Comparison of ENCODE assay signal across 17 cellular contexts in the genomic region with DNA sequence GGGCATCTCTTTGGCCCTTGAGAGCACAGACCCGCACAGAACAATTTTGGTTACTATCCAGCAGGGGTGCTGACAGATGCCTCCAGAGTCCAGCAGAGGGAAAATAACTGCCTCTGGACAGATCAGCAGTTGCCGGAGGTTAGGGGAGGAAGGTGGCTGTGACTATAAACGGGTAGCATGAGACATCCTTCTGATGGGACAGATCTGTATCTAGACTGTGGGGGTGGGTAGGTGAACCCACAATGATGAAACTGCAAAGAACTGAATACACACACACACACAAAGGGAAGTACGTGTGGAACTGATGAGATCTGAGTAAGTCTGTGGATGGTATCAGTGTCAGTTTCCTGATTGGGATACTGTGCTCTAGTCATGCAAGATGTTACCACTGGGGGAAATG. TPM values are rescaled to one million over a fixed set of nuclear protein-coding genes. Genes with fewer than 3 reads are reported as not detected.
DNase-seq lines count a peak whose midpoint lies in the region; ATAC-seq and TF ChIP-seq lines count a peak whose summit lies in the region.
"Had no signal": no experiment of that assay in that cellular context is flagged by ENCODE, and none has a peak within 500 bp of the region (broad histone marks: within the 10 kb centered on the region; RNA-seq: fewer than 3 reads in every experiment).

No MANE protein-coding gene starts in this region.

- H3K9me3 Mint-ChIP-seq in activated CD4-positive, alpha-beta T cell treated with anti-CD3 and anti-CD28 coated beads, Interleukin-2, amount 10 ng/mL, durations not matched to agents 24 days and 14 days = peaks cover under 1% of the 10 kb centered on the region
- no peaks in the 10 kb centered on the region for H3K9me3 Mint-ChIP-seq in activated T-cell treated with anti-CD3 and anti-CD28 coated beads, Interleukin-2, amount 50 U/mL, for 72 hours
- no peaks in the 10 kb centered on the region for H3K9me3 Mint-ChIP-seq in type B pancreatic cell
- H3K9me3 Mint-ChIP-seq: activated B cell treated with CpG ODN at 0.5 μM for 24 hours had no signal

- ATAC-seq in activated T-cell treated with anti-CD3 and anti-CD28 coated beads, Interleukin-2, amount 50 U/mL, for 72 hours (replicated peaks in 1 of 2) = peak; percentile 95 to 98
- no peak for ATAC-seq in GM21529 (IDR thresholded peaks at IDR 0.05; ENCODE audit: unreplicated experiment)
- ATAC-seq: body of pancreas, esophagus mucosa had no signal

- no peaks in the 10 kb centered on the region for H3K36me3 Mint-ChIP-seq in activated CD4-positive, alpha-beta T cell treated with anti-CD3 and anti-CD28 coated beads, Interleukin-2, amount 10 ng/mL, durations not matched to agents 24 days and 14 days (ENCODE audit: low read depth)
- H3K36me3 Mint-ChIP-seq in activated T-cell treated with anti-CD3 and anti-CD28 coated beads, Interleukin-2, amount 50 U/mL, for 72 hours (ENCODE audit: insufficient read depth in 2 of 2) = no peaks in the 10 kb centered on the region
- H3K36me3 Mint-ChIP-seq in type B pancreatic cell = peaks cover 12% of the 10 kb centered on the region

- peak overlapping the region; percentile 45 for H3K27ac Mint-ChIP-seq in activated CD4-positive, alpha-beta T cell treated with anti-CD3 and anti-CD28 coated beads, Interleukin-2, amount 10 ng/mL, durations not matched to agents 24 days and 14 days
- H3K27ac Mint-ChIP-seq in activated T-cell treated with anti-CD3 and anti-CD28 coated beads, Interleukin-2, amount 50 U/mL, for 72 hours = no peak overlapping the region
- H3K27ac Mint-ChIP-seq in type B pancreatic cell = no peak overlapping the region
- H3K27ac Mint-ChIP-seq: activated B cell treated with CpG ODN at 0.5 μM for 24 hours had no signal

- H3K27ac ChIP-seq in neutrophil = peak overlapping the region; percentile 50
- H3K27ac ChIP-seq: body of pancreas had no signal

- H3K4me1 ChIP-seq in neutrophil (ENCODE audit: control insufficient read depth in 1 of 2, insufficient read depth in 1 of 2, low read depth in 1 of 2, low read length in 1 of 2) = peaks cover 51 to 54% of the 10 kb centered on the region in 2 experiments
- H3K4me1 ChIP-seq: body of pancreas had no signal

- no peaks in the 10 kb centered on the region for H3K27me3 Mint-ChIP-seq in activated CD4-positive, alpha-beta T cell treated with anti-CD3 and anti-CD28 coated beads, Interleukin-2, amount 10 ng/mL, durations not matched to agents 24 days and 14 days
- H3K27me3 Mint-ChIP-seq in activated T-cell treated with anti-CD3 and anti-CD28 coated beads, Interleukin-2, amount 50 U/mL, for 72 hours (ENCODE audit: low read depth) = peaks cover 2% of the 10 kb centered on the region
- H3K27me3 Mint-ChIP-seq in type B pancreatic cell = no peaks in the 10 kb centered on the region
- H3K27me3 Mint-ChIP-seq: activated B cell treated with CpG ODN at 0.5 μM for 24 hours had no signal

- H3K27me3 ChIP-seq in neutrophil = no peaks in the 10 kb centered on the region
- H3K27me3 ChIP-seq: body of pancreas had no signal

- no peak overlapping the region for H3K4me3 Mint-ChIP-seq in activated CD4-positive, alpha-beta T cell treated with anti-CD3 and anti-CD28 coated beads, Interleukin-2, amount 10 ng/mL, durations not matched to agents 24 days and 14 days
- H3K4me3 Mint-ChIP-seq in activated T-cell treated with anti-CD3 and anti-CD28 coated beads, Interleukin-2, amount 50 U/mL, for 72 hours = peak overlapping the region in 1 of 2 donors; percentile 49
- no peak overlapping the region for H3K4me3 Mint-ChIP-seq in type B pancreatic cell
- H3K4me3 Mint-ChIP-seq: activated B cell treated with CpG ODN at 0.5 μM for 24 hours had no signal

- peak; percentile 72 for DNase-seq in activated CD4-positive, alpha-beta T cell treated with anti-CD3 and anti-CD28 coated beads, Interleukin-2, amount 10 ng/mL, durations not matched to agents 24 days and 14 days
- DNase-seq in activated CD4-positive, alpha-beta T cell treated with anti-CD3 and anti-CD28 coated beads, Interleukin-2, amount 50 U/mL, for 1 hour = no peak
- DNase-seq in KBM-7 (peak; percentile 71), midbrain (lab: John Stamatoyannopoulos, UW) (no peak), type B pancreatic cell (ENCODE audit: extremely low spot score, unreplicated experiment) (no peak)
- peak; percentile 35 to 43 for DNase-seq in activated T-cell treated with anti-CD3 and anti-CD28 coated beads, Interleukin-2, amount 50 U/mL, for 72 hours
- DNase-seq: ACHN, activated B cell treated with CpG ODN at 0.5 μM for 24 hours, body of pancreas, dermis blood vessel endothelial cell, NCI-H1417 treated with DMSO at 0.1 percent for 48 hours, NCI-H2227 treated with DMSO at 0.1 percent for 48 hours, substantia nigra had no signal

- H3K4me1 Mint-ChIP-seq in activated CD4-positive, alpha-beta T cell treated with anti-CD3 and anti-CD28 coated beads, Interleukin-2, amount 10 ng/mL, durations not matched to agents 24 days and 14 days = peaks cover 8% of the 10 kb centered on the region
- H3K4me1 Mint-ChIP-seq in activated T-cell treated with anti-CD3 and anti-CD28 coated beads, Interleukin-2, amount 50 U/mL, for 72 hours (ENCODE audit: low read depth) = peaks cover 13% of the 10 kb centered on the region
- H3K4me1 Mint-ChIP-seq in type B pancreatic cell (ENCODE audit: unreplicated experiment) = no peaks in the 10 kb centered on the region
- H3K4me1 Mint-ChIP-seq: activated B cell treated with CpG ODN at 0.5 μM for 24 hours had no signal

- in situ Hi-C loops in KBM-7 (cut with MboI; ENCODE audit: low pct_unique_long_range_greater_than_20kb, low sequenced_read_pairs) = no loop called here

- TF ChIP-seq CTCF in neutrophil (IDR thresholded peaks at IDR 0.05) (no peak), type B pancreatic cell (conservative IDR thresholded peaks at IDR 0.05) (no peak)

- H3K36me3 ChIP-seq in neutrophil = no peaks in the 10 kb centered on the region

- no peak overlapping the region for H3K4me3 ChIP-seq in neutrophil (ENCODE audit: low read depth in 1 of 2, low read length in 1 of 2)
- H3K4me3 ChIP-seq: body of pancreas, smooth muscle cell had no signal

- intact Hi-C loops in activated CD4-positive, alpha-beta T cell treated with anti-CD3 and anti-CD28 coated beads, Interleukin-2, amount 10 ng/mL, durations not matched to agents 24 days and 14 days (cut with micrococcal nuclease) = loop anchor here (1.0 kb wide), 1 partner anchor 29 kb away; no protein-coding TSS in a partner anchor

- H3K9me3 ChIP-seq in neutrophil = no peaks in the 10 kb centered on the region
- H3K9me3 ChIP-seq: body of pancreas had no signal

RNA-seq across cellular contexts. Expression of a gene that starts 21.2 kb away (rescaled TPM):
- 1.3 TPM in 2 replicates for total RNA-seq in activated CD4-positive, alpha-beta T cell treated with anti-CD3 and anti-CD28 coated beads, Interleukin-2, amount 10 ng/mL, durations not matched to agents 24 days and 14 days
- total RNA-seq in activated T-cell treated with anti-CD3 and anti-CD28 coated beads, Interleukin-2, amount 50 U/mL, for 72 hours = 1 to 10 TPM in 1 of 2 donors, under 1 TPM in 1; 0.39 to 1.5 TPM
- 8.4 and 51.9 TPM in 2 replicates for total RNA-seq in type B pancreatic cell (ENCODE audit: low replicate concordance)

Comparison
In these comparisons a context has a peak if more than half of its experiments do, and no peak if none do; other contexts are left out.
1. DNase-seq: peak in activated CD4-positive, alpha-beta T cell treated with anti-CD3 and anti-CD28 coated beads, Interleukin-2, amount 10 ng/mL, durations not matched to agents 24 days and 14 days (single experiment), KBM-7 (single experiment) and activated T-cell treated with anti-CD3 and anti-CD28 coated beads, Interleukin-2, amount 50 U/mL, for 72 hours (2 of 2); none in activated CD4-positive, alpha-beta T cell treated with anti-CD3 and anti-CD28 coated beads, Interleukin-2, amount 50 U/mL, for 1 hour (single experiment), midbrain (single experiment) and type B pancreatic cell (single experiment).